ENCODE assay signal across 1 cellular context in genomic region chr17:7484067-7484963, GRCh38.
A peak's percentile ranks its signal among the peaks of the same experiment; 100 is the strongest.
TF ChIP-seq lines count a peak whose summit lies in the region.

Gene POLR2A (plus strand): TSS chr17:7484366.

TF ChIP-seq in HepG2, 621 proteins besides CTCF, POLR2A, EP300 and RAD21 (continued from another document and continues in another):
- TF ChIP-seq, protein P1, sequence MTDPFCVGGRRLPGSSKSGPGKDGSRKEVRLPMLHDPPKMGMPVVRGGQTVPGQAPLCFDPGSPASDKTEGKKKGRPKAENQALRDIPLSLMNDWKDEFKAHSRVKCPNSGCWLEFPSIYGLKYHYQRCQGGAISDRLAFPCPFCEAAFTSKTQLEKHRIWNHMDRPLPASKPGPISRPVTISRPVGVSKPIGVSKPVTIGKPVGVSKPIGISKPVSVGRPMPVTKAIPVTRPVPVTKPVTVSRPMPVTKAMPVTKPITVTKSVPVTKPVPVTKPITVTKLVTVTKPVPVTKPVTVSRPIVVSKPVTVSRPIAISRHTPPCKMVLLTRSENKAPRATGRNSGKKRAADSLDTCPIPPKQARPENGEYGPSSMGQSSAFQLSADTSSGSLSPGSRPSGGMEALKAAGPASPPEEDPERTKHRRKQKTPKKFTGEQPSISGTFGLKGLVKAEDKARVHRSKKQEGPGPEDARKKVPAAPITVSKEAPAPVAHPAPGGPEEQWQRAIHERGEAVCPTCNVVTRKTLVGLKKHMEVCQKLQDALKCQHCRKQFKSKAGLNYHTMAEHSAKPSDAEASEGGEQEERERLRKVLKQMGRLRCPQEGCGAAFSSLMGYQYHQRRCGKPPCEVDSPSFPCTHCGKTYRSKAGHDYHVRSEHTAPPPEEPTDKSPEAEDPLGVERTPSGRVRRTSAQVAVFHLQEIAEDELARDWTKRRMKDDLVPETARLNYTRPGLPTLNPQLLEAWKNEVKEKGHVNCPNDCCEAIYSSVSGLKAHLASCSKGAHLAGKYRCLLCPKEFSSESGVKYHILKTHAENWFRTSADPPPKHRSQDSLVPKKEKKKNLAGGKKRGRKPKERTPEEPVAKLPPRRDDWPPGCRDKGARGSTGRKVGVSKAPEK (CRISPR knock-in tag; IDR thresholded peaks at IDR 0.05; ENCODE audit: borderline replicate concordance), result no peak
- TF ChIP-seq SMC3 (IDR thresholded peaks at IDR 0.05; ENCODE audit: low read length) (no peak; the same call in 1 of the 2 replicates), FIP1L1 (IDR thresholded peaks at IDR 0.05; ENCODE audit: borderline replicate concordance, insufficient read depth, low read depth, low read length) (peak; percentile 90; the same call in 1 of the 2 replicates), PCBP1 (IDR thresholded peaks at IDR 0.05; ENCODE audit: borderline replicate concordance, low read depth, low read length) (peak; percentile 85; the same call in 1 of the 2 replicates), ZFP62 (CRISPR knock-in tag; IDR thresholded peaks at IDR 0.05) (no peak), NFAT5 (CRISPR knock-in tag; IDR thresholded peaks at IDR 0.05) (peak; percentile 92; the same call in 1 of the 2 replicates), ZNF788 (CRISPR knock-in tag; IDR thresholded peaks at IDR 0.05; ENCODE audit: borderline replicate concordance) (peak; percentile 53; the same call in 1 of the 2 replicates), U2AF1 (optimal IDR thresholded peaks at IDR 0.05; ENCODE audit: low read depth, low read length) (no peak), TSC22D2 (CRISPR knock-in tag; IDR thresholded peaks at IDR 0.05; ENCODE audit: borderline replicate concordance) (peak; percentile 94), ZNF687 (CRISPR knock-in tag; IDR thresholded peaks at IDR 0.05) (peak; percentile 92), TCF12 (IDR thresholded peaks at IDR 0.05) (no peak), TCF12 (CRISPR knock-in tag; IDR thresholded peaks at IDR 0.05) (no peak), NFKB2 (CRISPR knock-in tag; IDR thresholded peaks at IDR 0.05; ENCODE audit: borderline replicate concordance) (peak; percentile 81), PAWR (CRISPR knock-in tag; IDR thresholded peaks at IDR 0.05; ENCODE audit: borderline replicate concordance) (no peak; the same call in 1 of the 2 replicates), ZBTB1 (CRISPR knock-in tag; IDR thresholded peaks at IDR 0.05; ENCODE audit: borderline replicate concordance) (no peak; the same call in 1 of the 2 replicates), TEF (CRISPR knock-in tag; IDR thresholded peaks at IDR 0.05) (peak; percentile 69; the same call in 1 of the 2 replicates), ARID4A (CRISPR knock-in tag; IDR thresholded peaks at IDR 0.05; ENCODE audit: borderline replicate concordance) (peak; percentile 2; the same call in 1 of the 2 replicates), SRSF1 (optimal IDR thresholded peaks at IDR 0.05; ENCODE audit: low read depth, low read length) (peak; percentile 94), ZNF780A (CRISPR knock-in tag; IDR thresholded peaks at IDR 0.05) (0 out of 2 replicates have a peak, but pooled peaks have one; percentile 10), RBM39 (IDR thresholded peaks at IDR 0.05; ENCODE audit: low read depth, low read length, poor library complexity, severe bottlenecking) (peak; percentile 97), SRY (CRISPR knock-in tag; IDR thresholded peaks at IDR 0.05) (peak; percentile 36; the same call in 1 of the 2 replicates), MLLT10 (CRISPR knock-in tag; IDR thresholded peaks at IDR 0.05) (no peak), SOX13 (IDR thresholded peaks at IDR 0.05) (peak; percentile 87), SOX13 (CRISPR knock-in tag; conservative IDR thresholded peaks at IDR 0.05 in 1 of 2, IDR thresholded peaks at IDR 0.05 in 1 of 2) (peak; percentile 65 to 84; a peak in 2 of 4 replicates), ZNF33A (CRISPR knock-in tag; IDR thresholded peaks at IDR 0.05; ENCODE audit: borderline replicate concordance) (no peak; the same call in 1 of the 2 replicates), ZNF615 (CRISPR knock-in tag; IDR thresholded peaks at IDR 0.05; ENCODE audit: borderline replicate concordance) (peak; percentile 35; the same call in 1 of the 2 replicates)
- TF ChIP-seq, protein P2, sequence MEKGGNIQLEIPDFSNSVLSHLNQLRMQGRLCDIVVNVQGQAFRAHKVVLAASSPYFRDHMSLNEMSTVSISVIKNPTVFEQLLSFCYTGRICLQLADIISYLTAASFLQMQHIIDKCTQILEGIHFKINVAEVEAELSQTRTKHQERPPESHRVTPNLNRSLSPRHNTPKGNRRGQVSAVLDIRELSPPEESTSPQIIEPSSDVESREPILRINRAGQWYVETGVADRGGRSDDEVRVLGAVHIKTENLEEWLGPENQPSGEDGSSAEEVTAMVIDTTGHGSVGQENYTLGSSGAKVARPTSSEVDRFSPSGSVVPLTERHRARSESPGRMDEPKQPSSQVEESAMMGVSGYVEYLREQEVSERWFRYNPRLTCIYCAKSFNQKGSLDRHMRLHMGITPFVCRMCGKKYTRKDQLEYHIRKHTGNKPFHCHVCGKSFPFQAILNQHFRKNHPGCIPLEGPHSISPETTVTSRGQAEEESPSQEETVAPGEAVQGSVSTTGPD (CRISPR knock-in tag; IDR thresholded peaks at IDR 0.05), result no peak
- TF ChIP-seq, protein P3, sequence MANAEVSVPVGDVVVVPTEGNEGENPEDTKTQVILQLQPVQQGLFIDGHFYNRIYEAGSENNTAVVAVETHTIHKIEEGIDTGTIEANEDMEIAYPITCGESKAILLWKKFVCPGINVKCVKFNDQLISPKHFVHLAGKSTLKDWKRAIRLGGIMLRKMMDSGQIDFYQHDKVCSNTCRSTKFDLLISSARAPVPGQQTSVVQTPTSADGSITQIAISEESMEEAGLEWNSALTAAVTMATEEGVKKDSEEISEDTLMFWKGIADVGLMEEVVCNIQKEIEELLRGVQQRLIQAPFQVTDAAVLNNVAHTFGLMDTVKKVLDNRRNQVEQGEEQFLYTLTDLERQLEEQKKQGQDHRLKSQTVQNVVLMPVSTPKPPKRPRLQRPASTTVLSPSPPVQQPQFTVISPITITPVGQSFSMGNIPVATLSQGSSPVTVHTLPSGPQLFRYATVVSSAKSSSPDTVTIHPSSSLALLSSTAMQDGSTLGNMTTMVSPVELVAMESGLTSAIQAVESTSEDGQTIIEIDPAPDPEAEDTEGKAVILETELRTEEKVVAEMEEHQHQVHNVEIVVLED (CRISPR knock-in tag; IDR thresholded peaks at IDR 0.05; ENCODE audit: borderline replicate concordance), result peak; percentile 22; the same call in 1 of the 2 replicates
- TF ChIP-seq, protein P4, sequence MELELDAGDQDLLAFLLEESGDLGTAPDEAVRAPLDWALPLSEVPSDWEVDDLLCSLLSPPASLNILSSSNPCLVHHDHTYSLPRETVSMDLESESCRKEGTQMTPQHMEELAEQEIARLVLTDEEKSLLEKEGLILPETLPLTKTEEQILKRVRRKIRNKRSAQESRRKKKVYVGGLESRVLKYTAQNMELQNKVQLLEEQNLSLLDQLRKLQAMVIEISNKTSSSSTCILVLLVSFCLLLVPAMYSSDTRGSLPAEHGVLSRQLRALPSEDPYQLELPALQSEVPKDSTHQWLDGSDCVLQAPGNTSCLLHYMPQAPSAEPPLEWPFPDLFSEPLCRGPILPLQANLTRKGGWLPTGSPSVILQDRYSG (CRISPR knock-in tag; IDR thresholded peaks at IDR 0.05), result no peak; the same call in 1 of the 2 replicates
